ENCODE assay signal across 4 cellular contexts in the genomic region with DNA sequence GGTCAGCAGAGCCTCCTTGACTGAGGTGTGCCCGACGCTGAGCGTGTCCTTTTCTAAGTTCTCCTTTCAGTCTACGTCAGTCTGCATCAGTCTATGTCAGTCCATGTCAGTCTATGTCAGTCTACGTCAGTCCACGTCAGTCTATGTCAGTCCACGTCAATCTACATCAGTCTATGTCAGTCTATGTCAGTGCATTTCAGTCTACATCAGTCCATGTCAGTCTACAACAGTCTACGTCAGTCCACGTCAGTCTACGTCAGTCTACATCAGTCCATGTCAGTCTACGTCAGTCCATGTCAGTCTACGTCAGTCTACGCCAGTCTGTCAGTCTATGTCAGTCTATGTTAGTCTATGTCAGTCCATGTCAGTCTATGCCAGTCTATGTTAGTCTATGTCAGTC.
TF ChIP-seq lines count a peak whose summit lies in the region.

No MANE protein-coding gene starts in this region.

TF ChIP-seq in GM12891, 5 proteins besides CTCF, POLR2A, EP300 and RAD21:
- TF ChIP-seq POU2F2 (IDR thresholded peaks at IDR 0.05; ENCODE audit: low read depth, low read length) (no peak), PAX5 (IDR thresholded peaks at IDR 0.05; ENCODE audit: insufficient read depth, low read length, severe bottlenecking) (no peak), SPI1 (IDR thresholded peaks at IDR 0.05; ENCODE audit: low read depth, low read length) (no peak)
TF ChIP-seq in GM12891: peak in this region for 0.

TF ChIP-seq in HEK293T, 16 proteins besides CTCF, POLR2A, EP300 and RAD21:
- TF ChIP-seq, protein P1, sequence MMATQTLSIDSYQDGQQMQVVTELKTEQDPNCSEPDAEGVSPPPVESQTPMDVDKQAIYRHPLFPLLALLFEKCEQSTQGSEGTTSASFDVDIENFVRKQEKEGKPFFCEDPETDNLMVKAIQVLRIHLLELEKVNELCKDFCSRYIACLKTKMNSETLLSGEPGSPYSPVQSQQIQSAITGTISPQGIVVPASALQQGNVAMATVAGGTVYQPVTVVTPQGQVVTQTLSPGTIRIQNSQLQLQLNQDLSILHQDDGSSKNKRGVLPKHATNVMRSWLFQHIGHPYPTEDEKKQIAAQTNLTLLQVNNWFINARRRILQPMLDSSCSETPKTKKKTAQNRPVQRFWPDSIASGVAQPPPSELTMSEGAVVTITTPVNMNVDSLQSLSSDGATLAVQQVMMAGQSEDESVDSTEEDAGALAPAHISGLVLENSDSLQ (IDR thresholded peaks at IDR 0.05) = peak; percentile 58
- TF ChIP-seq ZNF384 (IDR thresholded peaks at IDR 0.05) = no peak
- no peak for TF ChIP-seq BHLHE40 (IDR thresholded peaks at IDR 0.05; ENCODE audit: borderline replicate concordance)

TF ChIP-seq in H1, 55 proteins besides CTCF, POLR2A, EP300 and RAD21:
- TF ChIP-seq ATF3 (IDR thresholded peaks at IDR 0.05; ENCODE audit: insufficient read depth, low read depth, low read length) (no peak), POLR2AphosphoS5 (IDR thresholded peaks at IDR 0.05; ENCODE audit: low read depth, low read length) (no peak), ZNF274 (IDR thresholded peaks at IDR 0.05; ENCODE audit: borderline replicate concordance, extremely low read depth, low read length) (no peak), PHF8 (conservative IDR thresholded peaks at IDR 0.05; ENCODE audit: low read depth, low read length) (no peak), HDAC2 (IDR thresholded peaks at IDR 0.05; ENCODE audit: borderline replicate concordance in 1 of 2, low read depth in 2 of 2, low read length in 2 of 2) (no peak), ASH2L (IDR thresholded peaks at IDR 0.05; ENCODE audit: low read length) (no peak), KDM1A (IDR thresholded peaks at IDR 0.05; ENCODE audit: borderline replicate concordance, low read length) (no peak), JUND (IDR thresholded peaks at IDR 0.05; ENCODE audit: low read length) (no peak), YY1 (IDR thresholded peaks at IDR 0.05; ENCODE audit: low read depth, low read length) (no peak), CHD2 (IDR thresholded peaks at IDR 0.05; ENCODE audit: low read length) (no peak)

TF ChIP-seq in neural cell, 6 proteins besides CTCF, POLR2A, EP300 and RAD21:
- no peak for TF ChIP-seq EZH2 (IDR thresholded peaks at IDR 0.05; ENCODE audit: borderline replicate concordance, insufficient read depth, low read length, poor library complexity, severe bottlenecking)
- TF ChIP-seq TAF1 (IDR thresholded peaks at IDR 0.05; ENCODE audit: low read depth) = no peak
- TF ChIP-seq POLR2AphosphoS5 (IDR thresholded peaks at IDR 0.05) = peak; percentile 92
- TF ChIP-seq SMC3 (conservative IDR thresholded peaks at IDR 0.05; ENCODE audit: poor library complexity) = no peak
- TF ChIP-seq MXI1 (conservative IDR thresholded peaks at IDR 0.05; ENCODE audit: poor library complexity, severe bottlenecking) = no peak
